8 cellular contexts compared by ENCODE assay signal in the genomic region with DNA sequence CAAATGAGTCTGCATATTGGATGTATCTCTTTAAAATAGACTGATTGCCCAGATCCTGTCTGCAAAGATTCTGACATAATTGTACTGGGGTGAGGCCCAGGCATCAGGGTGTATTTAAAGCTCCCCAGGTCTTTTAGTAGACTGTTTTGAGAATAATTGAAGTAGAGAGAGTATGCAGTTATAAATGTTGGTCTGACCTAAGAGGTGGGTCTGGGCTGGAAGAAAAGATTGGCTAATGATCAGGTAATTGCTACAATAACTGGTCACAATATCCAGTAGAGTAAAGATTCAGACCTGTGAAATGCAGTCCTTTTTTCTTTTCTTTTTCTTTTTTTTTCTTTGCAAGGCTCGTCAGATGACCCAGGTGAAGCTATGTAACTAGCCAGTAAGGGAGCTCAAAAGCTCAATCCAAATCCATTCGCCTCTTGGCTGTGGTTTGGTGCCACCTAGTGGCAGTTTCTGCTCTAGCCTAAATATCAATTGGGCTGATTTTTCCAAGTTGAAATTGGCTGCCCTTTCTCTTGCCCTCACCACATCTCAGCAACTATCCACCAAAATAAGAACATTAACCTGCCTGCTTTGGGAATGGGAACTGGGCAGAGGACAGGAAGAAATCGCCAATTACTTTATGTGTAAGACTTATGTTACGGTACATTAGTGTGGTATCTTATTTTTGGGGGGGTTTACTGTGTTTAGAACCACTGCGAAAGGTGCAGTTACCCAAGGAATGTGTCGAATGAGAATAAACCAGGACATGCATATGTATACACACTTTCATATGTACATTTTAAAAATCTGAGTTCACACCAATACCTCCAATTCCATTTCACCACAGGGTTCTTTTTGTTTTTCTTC. TPM values are rescaled to one million over a fixed set of nuclear protein-coding genes. Genes with fewer than 3 reads are reported as not detected.
A peak's percentile ranks its signal among the peaks of the same experiment; 100 is the strongest.
DNase-seq lines count a peak whose midpoint lies in the region; ATAC-seq and TF ChIP-seq lines count a peak whose summit lies in the region.

No MANE protein-coding gene starts in this region.

- dilution Hi-C loops in IMR-90 (cut with HindIII; ENCODE audit: low sequenced_read_pairs, unreplicated experiment) = no loop called here

- H3K27me3 ChIP-seq in IMR-90 (ENCODE audit: control insufficient read depth, insufficient read depth, low read length) (no peaks in the 10 kb centered on the region), esophagus squamous epithelium (no peaks in the 10 kb centered on the region)

- peak overlapping the region; percentile 13 for H2AK9ac ChIP-seq in IMR-90 (replicated peaks; ENCODE audit: low read depth, low read length, poor library complexity)

- no peak for TF ChIP-seq POLR2A in IMR-90 (IDR thresholded peaks at IDR 0.05; ENCODE audit: low read depth, low read length)
- no peak for TF ChIP-seq POLR2A in esophagus squamous epithelium (IDR thresholded peaks at IDR 0.05)

- H3K79me1 ChIP-seq in IMR-90 (ENCODE audit: low read depth in 1 of 2, low read length in 2 of 2) = peaks cover 4 to 15% of the 10 kb centered on the region in 2 experiments; a peak in 1 of 4 replicates

- H2BK15ac ChIP-seq in IMR-90 (ENCODE audit: low read depth, low read length) = peak overlapping the region; percentile 27; the same call in 1 of the 3 replicates

- H3K4me3 ChIP-seq in IMR-90 (ENCODE audit: insufficient read depth, low read depth, low read length) (no peak overlapping the region), esophagus squamous epithelium (no peak overlapping the region)

- WGBS in IMR-90 (ENCODE audit: extremely low coverage in 2 of 2, insufficient read length in 1 of 2), 2 experiments = 20% methylated on average over 2 of the region's 6 CpGs; no CpG with 5 or more reads in 1 of the 2 experiments
- WGBS in esophagus squamous epithelium, 2 donors = 42 to 43% methylated on average over 6 of the region's 6 CpGs

- H2AK5ac ChIP-seq in IMR-90 (ENCODE audit: low read depth, low read length) = peak overlapping the region; percentile 69; the same call in 1 of the 2 replicates

- H3K4me1 Mint-ChIP-seq in natural killer cell = peaks cover 18 to 22% of the 10 kb centered on the region in 2 donors

- peak; percentile 95 for TF ChIP-seq RAD21 in IMR-90 (IDR thresholded peaks at IDR 0.05; ENCODE audit: low read length)

- no peak overlapping the region for H3K9ac ChIP-seq in IMR-90 (ENCODE audit: low read depth, low read length)

- peak overlapping the region in 1 of 2 experiments; percentile 77; a peak in 2 of 4 replicates for H4K8ac ChIP-seq in IMR-90 (ENCODE audit: low read depth in 2 of 2, low read length in 2 of 2)

- H3K4ac ChIP-seq in IMR-90 (ENCODE audit: low read depth, low read length) = peak overlapping the region; percentile 79; the same call in 1 of the 2 replicates

- H3K23ac ChIP-seq in IMR-90 (ENCODE audit: low read depth, low read length) = no peak overlapping the region

- no peaks in the 10 kb centered on the region for H3K9me3 ChIP-seq in IMR-90 (ENCODE audit: control insufficient read depth, insufficient read depth, low read length)
- no peaks in the 10 kb centered on the region for H3K9me3 ChIP-seq in esophagus squamous epithelium

- H4K91ac ChIP-seq in IMR-90 (ENCODE audit: insufficient read depth, low read depth, low read length) = no peak overlapping the region

- no peak overlapping the region for H3K18ac ChIP-seq in IMR-90 (ENCODE audit: low read depth, low read length)

- peaks cover 4% of the 10 kb centered on the region for H3K4me1 ChIP-seq in IMR-90 (ENCODE audit: control insufficient read depth, insufficient read depth, low read length)
- H3K4me1 ChIP-seq in esophagus squamous epithelium = peaks cover 0 to 11% (median 0%) of the 10 kb centered on the region in 3 donors

- H2BK5ac ChIP-seq in IMR-90 (ENCODE audit: low read depth, low read length, poor library complexity, severe bottlenecking) = peak overlapping the region; percentile 61

- H4K20me1 ChIP-seq in IMR-90 (ENCODE audit: insufficient read depth, low read length) = no peaks in the 10 kb centered on the region

- peak overlapping the region; percentile 78 for H2BK120ac ChIP-seq in IMR-90 (ENCODE audit: low read depth, low read length)

- no peaks in the 10 kb centered on the region for H3K9me3 Mint-ChIP-seq in natural killer cell

- H4K5ac ChIP-seq in IMR-90 (ENCODE audit: low read depth, low read length) = no peak overlapping the region

- H3K27ac ChIP-seq in IMR-90 (ENCODE audit: insufficient read depth, low read length) (no peak overlapping the region), esophagus squamous epithelium (peak overlapping the region in 1 of 4 donors; percentile 37)

- no peak overlapping the region for H3K4me2 ChIP-seq in IMR-90 (ENCODE audit: low read depth, low read length)

- no peak overlapping the region for H3K56ac ChIP-seq in IMR-90 (ENCODE audit: extremely low read depth, insufficient read depth, low read length)

- no peak overlapping the region for H2AFZ ChIP-seq in IMR-90 (replicated peaks; ENCODE audit: low read length, poor library complexity)

- no TSS peak for BruUV-seq in IMR-90 (replicated peaks; lab: Mats Ljungman, UMichigan)

- CTCF ChIA-PET in IMR-90 (lab: Yijun Ruan, JAX) = interaction anchor here (0.6 to 1.6 kb wide), 11 partner anchors 8 to 532 kb away, joined by 3 to 6 read pairs (median 3); no protein-coding TSS in a partner anchor

- peak overlapping the region; percentile 69 for H3K14ac ChIP-seq in IMR-90 (replicated peaks; ENCODE audit: low read depth, low read length)

- ATAC-seq in IMR-90 (ENCODE audit: low read depth) (peak; percentile 90), natural killer cell (peak; percentile 62 to 75 (median 73))

- in situ Hi-C loops in IMR-90 (cut with MboI; ENCODE audit: low sequenced_read_pairs) = loop anchor here (25.0 kb wide), 1 partner anchor 494 kb away; a partner anchor contains a TSS

- no peak overlapping the region for H3K4me3 Mint-ChIP-seq in natural killer cell

- H3K27ac Mint-ChIP-seq in natural killer cell = no peak overlapping the region

- intact Hi-C loops in IMR-90 (cut with micrococcal nuclease) = loop anchor here (5.0 to 10.0 kb wide), 3 partner anchors 242 to 594 kb away; a partner anchor contains a TSS
- intact Hi-C loops in esophagus squamous epithelium (cut with DNase I) = no loop called here
- intact Hi-C loops in natural killer cell (cut with micrococcal nuclease) = loop anchor here (1.0 to 5.0 kb wide), 3 partner anchors 44 to 491 kb away; a partner anchor contains a TSS

- H3K36me3 ChIP-seq in IMR-90 (ENCODE audit: control insufficient read depth, insufficient read depth, low read length) (peaks cover 4% of the 10 kb centered on the region), esophagus squamous epithelium (peaks cover 0 to 58% (median 0%) of the 10 kb centered on the region in 3 donors)

- POLR2A ChIA-PET in IMR-90 (lab: Charles Lee; ENCODE audit: unreplicated experiment) = interaction anchor here (0.6 to 1.2 kb wide), 2 partner anchors 106 to 551 kb away, joined by 3 to 5 read pairs; no protein-coding TSS in a partner anchor

- H3K27me3 Mint-ChIP-seq in natural killer cell (ENCODE audit: low read depth in 2 of 2) = no peaks in the 10 kb centered on the region

- peak; percentile 95 for TF ChIP-seq CTCF in IMR-90 (conservative IDR thresholded peaks at IDR 0.05; ENCODE audit: low read depth, low read length)
- TF ChIP-seq CTCF in esophagus squamous epithelium (IDR thresholded peaks at IDR 0.05) = peak; percentile 84 to 95 (median 90)
- peak; percentile 93 for TF ChIP-seq CTCF in natural killer cell (IDR thresholded peaks at IDR 0.05)

- H3K36me3 Mint-ChIP-seq in natural killer cell = peaks cover 13% of the 10 kb centered on the region

- DNase-seq in GM03348 (ENCODE audit: low spot score) (peak; percentile 77), IMR-90 (peak; percentile 81), OCI-M1 (lab: John Stamatoyannopoulos, UW) (peak; percentile 90), activated T-cell treated with anti-CD3 and anti-CD28 coated beads for 4 hours (peak; percentile 71), esophagus squamous epithelium (lab: John Stamatoyannopoulos, UW) (no peak), natural killer cell (peak; percentile 62), 8988T (no peak)
- DNase-seq in stimulated activated naive CD4-positive, alpha-beta T cell (lab: John Stamatoyannopoulos, UW) = peak; percentile 21 to 71 (median 58)

- 0 out of 2 replicates have a peak, but pooled peaks cover 2% of the 10 kb centered on the region for H3K9me1 ChIP-seq in IMR-90 (ENCODE audit: insufficient read depth, low read length)

- peak overlapping the region; percentile 88 for H2BK20ac ChIP-seq in IMR-90 (ENCODE audit: low read depth, low read length)

TF ChIP-seq in IMR-90, 13 proteins besides CTCF, POLR2A, EP300 and RAD21:
- TF ChIP-seq MAFK (IDR thresholded peaks at IDR 0.05; ENCODE audit: low read depth, low read length) = no peak
- TF ChIP-seq BHLHE40 (IDR thresholded peaks at IDR 0.05; ENCODE audit: low read depth, low read length) = no peak
- TF ChIP-seq, protein P1, sequence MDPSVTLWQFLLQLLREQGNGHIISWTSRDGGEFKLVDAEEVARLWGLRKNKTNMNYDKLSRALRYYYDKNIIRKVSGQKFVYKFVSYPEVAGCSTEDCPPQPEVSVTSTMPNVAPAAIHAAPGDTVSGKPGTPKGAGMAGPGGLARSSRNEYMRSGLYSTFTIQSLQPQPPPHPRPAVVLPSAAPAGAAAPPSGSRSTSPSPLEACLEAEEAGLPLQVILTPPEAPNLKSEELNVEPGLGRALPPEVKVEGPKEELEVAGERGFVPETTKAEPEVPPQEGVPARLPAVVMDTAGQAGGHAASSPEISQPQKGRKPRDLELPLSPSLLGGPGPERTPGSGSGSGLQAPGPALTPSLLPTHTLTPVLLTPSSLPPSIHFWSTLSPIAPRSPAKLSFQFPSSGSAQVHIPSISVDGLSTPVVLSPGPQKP (IDR thresholded peaks at IDR 0.05; ENCODE audit: borderline replicate concordance, low read depth, low read length) = no peak
- TF ChIP-seq NFE2L2 (IDR thresholded peaks at IDR 0.05; ENCODE audit: low read depth, low read length) = no peak
- peak; percentile 74 for TF ChIP-seq SMC3 (IDR thresholded peaks at IDR 0.05; ENCODE audit: low read depth, low read length)
- TF ChIP-seq, protein P2, sequence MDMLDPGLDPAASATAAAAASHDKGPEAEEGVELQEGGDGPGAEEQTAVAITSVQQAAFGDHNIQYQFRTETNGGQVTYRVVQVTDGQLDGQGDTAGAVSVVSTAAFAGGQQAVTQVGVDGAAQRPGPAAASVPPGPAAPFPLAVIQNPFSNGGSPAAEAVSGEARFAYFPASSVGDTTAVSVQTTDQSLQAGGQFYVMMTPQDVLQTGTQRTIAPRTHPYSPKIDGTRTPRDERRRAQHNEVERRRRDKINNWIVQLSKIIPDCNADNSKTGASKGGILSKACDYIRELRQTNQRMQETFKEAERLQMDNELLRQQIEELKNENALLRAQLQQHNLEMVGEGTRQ (IDR thresholded peaks at IDR 0.05; ENCODE audit: low read depth, low read length) = peak; percentile 16; the same call in 1 of the 2 replicates
- TF ChIP-seq MAZ (IDR thresholded peaks at IDR 0.05; ENCODE audit: borderline replicate concordance, low read depth, low read length) = no peak
TF ChIP-seq in IMR-90: peak in this region for 2.

RNA-seq across cellular contexts. Expression of a gene that starts 45.9 kb away (rescaled TPM):
- total RNA-seq in IMR-90 (2012; rRNA removed) = 49.6 and 58.9 TPM in 2 replicates
- 22.7 and 23.8 TPM in 2 replicates for polyA plus RNA-seq in IMR-90 (2012; rRNA removed)
- polyA plus RNA-seq in IMR-90 (2012; cell fraction: cytosol; rRNA removed) = 5.1 and 9.3 TPM in 2 replicates
- 7.8 and 15.8 TPM in 2 replicates for polyA plus RNA-seq in IMR-90 (2012; cell fraction: nucleus; rRNA removed; ENCODE audit: low replicate concordance)
- 10 to 100 TPM in 3 of 4 donors, 1 to 10 TPM in 1; 9.7 to 26.1 (median 16.6) TPM for total RNA-seq in esophagus squamous epithelium
- total RNA-seq in natural killer cell = 10 to 100 TPM; 27.4 to 32.7 (median 32.6) TPM

Comparison
In these comparisons a context has a peak if more than half of its experiments do, and no peak if none do; other contexts are left out.
1. DNase-seq: peak in GM03348 (single experiment), IMR-90 (single experiment), OCI-M1 (single experiment), activated T-cell treated with anti-CD3 and anti-CD28 coated beads for 4 hours (single experiment), natural killer cell (single experiment) and stimulated activated naive CD4-positive, alpha-beta T cell (6 of 6); none in esophagus squamous epithelium (single experiment) and 8988T (single experiment).
2. Peak in every context shown above with its lines, with median percentiles within 50 percentile points of each other: CTCF ChIP-seq.